Comparison of ENCODE assay signal across 9 cellular contexts in the genomic region with DNA sequence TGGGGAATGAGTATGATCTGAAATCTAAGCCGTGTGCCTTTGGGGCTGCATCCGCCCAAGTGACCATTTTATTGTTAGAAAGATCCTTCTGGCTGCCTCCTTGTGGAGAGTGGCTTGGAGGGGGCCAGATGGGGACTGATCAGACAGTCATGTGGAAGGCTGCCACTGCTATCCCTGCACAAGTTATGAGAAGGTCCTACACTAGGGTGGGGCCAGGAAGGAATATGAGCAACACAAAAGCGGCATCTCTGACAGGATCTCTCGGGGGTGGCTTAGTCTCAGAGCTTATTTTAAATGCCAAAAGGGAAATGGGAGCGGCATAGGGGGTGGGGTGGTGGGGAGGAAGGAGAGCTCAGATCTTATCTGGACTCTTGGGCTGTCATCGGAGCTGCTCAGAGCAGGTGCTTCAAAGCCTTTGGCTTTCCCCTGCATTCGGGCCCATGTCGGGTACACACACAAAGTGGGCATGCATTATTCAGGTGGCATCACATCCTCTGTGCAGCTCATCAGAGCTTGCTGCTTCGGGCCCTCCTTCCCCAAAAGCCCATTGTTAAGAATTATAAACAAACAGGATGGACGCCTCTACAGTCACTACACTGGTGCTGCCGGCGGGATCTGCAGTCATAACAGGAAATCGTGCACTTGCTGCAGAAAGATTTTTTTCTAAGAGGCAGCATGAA.
DNase-seq lines count a peak whose midpoint lies in the region; ATAC-seq lines count a peak whose summit lies in the region.
"Had no signal": no experiment of that assay in that cellular context is flagged by ENCODE, and none has a peak within 500 bp of the region (broad histone marks: within the 10 kb centered on the region; RNA-seq: fewer than 3 reads in every experiment).

No MANE protein-coding gene starts in this region.

- no peak overlapping the region for H3K27ac Mint-ChIP-seq in CD4-positive, CD25-positive, alpha-beta regulatory T cell
- H3K27ac Mint-ChIP-seq: nephron progenitor cell had no signal

- H3K27me3 ChIP-seq in CD4-positive, CD25-positive, alpha-beta regulatory T cell (ENCODE audit: control insufficient read depth, insufficient read depth, low read length), result no peaks in the 10 kb centered on the region

- peak; percentile 58 to 92 (median 80) for DNase-seq in CD4-positive, CD25-positive, alpha-beta regulatory T cell
- DNase-seq in activated CD4-positive, alpha-beta T cell treated with anti-CD3 and anti-CD28 coated beads for 24 hours (ENCODE audit: low read depth in 2 of 2), result peak; percentile 22 to 23
- peak in 3 of 4 experiments; percentile 11 to 69 (median 66) for DNase-seq in activated naive CD4-positive, alpha-beta T cell (lab: John Stamatoyannopoulos, UW)
- peak; percentile 23 to 40 for DNase-seq in stimulated activated CD4-positive, alpha-beta T cell treated with anti-CD3 and anti-CD28 coated beads, Interleukin-15, amount 100 ng/mL, for 48 hours (ENCODE audit: low read depth in 2 of 2)
- DNase-seq in NCI-H2171 (lab: John Stamatoyannopoulos, UW) (no peak), SK-N-DZ (ENCODE audit: low spot score) (no peak)
- DNase-seq: nephron progenitor cell had no signal

- peak overlapping the region; percentile 75 for H3K27ac ChIP-seq in CD4-positive, CD25-positive, alpha-beta regulatory T cell (ENCODE audit: insufficient read depth, low read length, poor library complexity, severe bottlenecking)

- no peaks in the 10 kb centered on the region for H3K36me3 Mint-ChIP-seq in CD4-positive, CD25-positive, alpha-beta regulatory T cell

- ATAC-seq in CD4-positive, CD25-positive, alpha-beta regulatory T cell (ENCODE audit: low read depth in 2 of 2), result peak; percentile 85 to 90
- ATAC-seq in GM18520 (IDR thresholded peaks at IDR 0.05; ENCODE audit: unreplicated experiment) (no peak), GM19467 (IDR thresholded peaks at IDR 0.05; ENCODE audit: unreplicated experiment) (no peak)

- H3K36me3 ChIP-seq in CD4-positive, CD25-positive, alpha-beta regulatory T cell (ENCODE audit: control insufficient read depth, insufficient read depth, low read length), result no peaks in the 10 kb centered on the region

- H3K4me1 ChIP-seq in CD4-positive, CD25-positive, alpha-beta regulatory T cell (ENCODE audit: control insufficient read depth, insufficient read depth, low read length, poor library complexity, severe bottlenecking), result peaks cover 48% of the 10 kb centered on the region

- peaks cover 5 to 30% (median 12%) of the 10 kb centered on the region in 4 donors for H3K4me1 Mint-ChIP-seq in CD4-positive, CD25-positive, alpha-beta regulatory T cell
- H3K4me1 Mint-ChIP-seq: nephron progenitor cell had no signal

- H3K27me3 Mint-ChIP-seq in CD4-positive, CD25-positive, alpha-beta regulatory T cell, result no peaks in the 10 kb centered on the region

- H3K9me3 ChIP-seq in CD4-positive, CD25-positive, alpha-beta regulatory T cell (ENCODE audit: control insufficient read depth in 2 of 2, low read length in 2 of 2), result no peaks in the 10 kb centered on the region

- peaks cover 0 to 4% (median 0%) of the 10 kb centered on the region in 7 donors for H3K9me3 Mint-ChIP-seq in CD4-positive, CD25-positive, alpha-beta regulatory T cell

- H3K4me3 Mint-ChIP-seq in CD4-positive, CD25-positive, alpha-beta regulatory T cell, result no peak overlapping the region
- H3K4me3 Mint-ChIP-seq: nephron progenitor cell had no signal

- peak overlapping the region; percentile 76 for H3K4me3 ChIP-seq in CD4-positive, CD25-positive, alpha-beta regulatory T cell (ENCODE audit: low read depth, low read length)

Comparison
In these comparisons a context has a peak if more than half of its experiments do, and no peak if none do; other contexts are left out.
1. ATAC-seq: peak in CD4-positive, CD25-positive, alpha-beta regulatory T cell (2 of 2); none in GM18520 (single experiment) and GM19467 (single experiment).
2. DNase-seq: peak in CD4-positive, CD25-positive, alpha-beta regulatory T cell (3 of 3), activated CD4-positive, alpha-beta T cell treated with anti-CD3 and anti-CD28 coated beads for 24 hours (2 of 2), activated naive CD4-positive, alpha-beta T cell (3 of 4) and stimulated activated CD4-positive, alpha-beta T cell treated with anti-CD3 and anti-CD28 coated beads, Interleukin-15, amount 100 ng/mL, for 48 hours (2 of 2); none in NCI-H2171 (single experiment) and SK-N-DZ (single experiment).